Comparison of ENCODE assay signal across 17 cellular contexts in genomic region chr6:74609857-74610256, GRCh38.
"Had no signal": no experiment of that assay in that cellular context is flagged by ENCODE, and none has a peak within 500 bp of the region (broad histone marks: within the 10 kb centered on the region; RNA-seq: fewer than 3 reads in every experiment).

No MANE protein-coding gene starts in this region.

- H3K79me2 ChIP-seq: hepatocyte, parathyroid adenoma had no signal

- H3K36me3 Mint-ChIP-seq: neural progenitor cell; stimulated activated effector memory CD8-positive, alpha-beta T cell treated with anti-CD3 and anti-CD28 coated beads, Interleukin-12 subunit alpha, Interleukin-12 subunit beta, amount 100 ng/mL, for 72 hours; T-cell had no signal

- H3K27ac ChIP-seq: brain microvascular endothelial cell, hepatocyte, neural progenitor cell, parathyroid adenoma, skin epidermis, tibial artery, VCaP had no signal

- H2AFZ ChIP-seq: hepatocyte, neural progenitor cell, parathyroid adenoma had no signal

- H3K4me3 ChIP-seq: hepatocyte, neural progenitor cell, skin epidermis, tibial artery had no signal

- H3K27me3 Mint-ChIP-seq: activated CD4-positive, alpha-beta memory T cell treated with anti-CD3 and anti-CD28 coated beads, Interleukin-2, amount 10 ng/mL, durations not matched to agents 7 days and 5 days; activated CD4-positive, alpha-beta T cell treated with anti-CD3 and anti-CD28 coated beads for 36 hours; T-cell had no signal

- ATAC-seq: activated CD4-positive, alpha-beta T cell treated with anti-CD3 and anti-CD28 coated beads for 36 hours; left ventricle myocardium superior; T-cell had no signal

- H3K9me3 ChIP-seq: tibial artery had no signal

- FAIRE-seq: endometrium had no signal

- H3K4me1 ChIP-seq: parathyroid adenoma had no signal

- H3K36me3 ChIP-seq: brain microvascular endothelial cell, neural progenitor cell, tibial artery had no signal

- H3K4me1 Mint-ChIP-seq: activated CD4-positive, alpha-beta memory T cell treated with anti-CD3 and anti-CD28 coated beads, Interleukin-2, amount 10 ng/mL, durations not matched to agents 7 days and 5 days; activated CD4-positive, alpha-beta T cell treated with anti-CD3 and anti-CD28 coated beads for 36 hours; stimulated activated effector memory CD8-positive, alpha-beta T cell treated with anti-CD3 and anti-CD28 coated beads, Interleukin-12 subunit alpha, Interleukin-12 subunit beta, amount 100 ng/mL, for 72 hours; T-cell had no signal

- DNase-seq: activated CD4-positive, alpha-beta memory T cell treated with anti-CD3 and anti-CD28 coated beads, Interleukin-2, amount 10 ng/mL, durations not matched to agents 7 days and 5 days; activated CD4-positive, alpha-beta T cell treated with anti-CD3 and anti-CD28 coated beads for 36 hours; activated naive CD4-positive, alpha-beta T cell treated with anti-CD3 and anti-CD28 coated beads, Interleukin-2, amount 50 U/mL, for 16 hours; amniotic stem cell; brain microvascular endothelial cell; left ventricle myocardium superior; retina; T-cell; T1000; tibial artery had no signal

- H3K27me3 ChIP-seq: brain microvascular endothelial cell, hepatocyte, neural progenitor cell, tibial artery had no signal

- H3K27ac Mint-ChIP-seq: activated CD4-positive, alpha-beta memory T cell treated with anti-CD3 and anti-CD28 coated beads, Interleukin-2, amount 10 ng/mL, durations not matched to agents 7 days and 5 days; activated CD4-positive, alpha-beta T cell treated with anti-CD3 and anti-CD28 coated beads for 36 hours; neural progenitor cell; stimulated activated effector memory CD8-positive, alpha-beta T cell treated with anti-CD3 and anti-CD28 coated beads, Interleukin-12 subunit alpha, Interleukin-12 subunit beta, amount 100 ng/mL, for 72 hours; T-cell had no signal

- H3K4me2 ChIP-seq: hepatocyte, neural progenitor cell had no signal

- H3K4me3 Mint-ChIP-seq: activated CD4-positive, alpha-beta memory T cell treated with anti-CD3 and anti-CD28 coated beads, Interleukin-2, amount 10 ng/mL, durations not matched to agents 7 days and 5 days; activated CD4-positive, alpha-beta T cell treated with anti-CD3 and anti-CD28 coated beads for 36 hours; neural progenitor cell; stimulated activated effector memory CD8-positive, alpha-beta T cell treated with anti-CD3 and anti-CD28 coated beads, Interleukin-12 subunit alpha, Interleukin-12 subunit beta, amount 100 ng/mL, for 72 hours; T-cell had no signal

- H3K9ac ChIP-seq: neural progenitor cell, parathyroid adenoma had no signal

- H3K9me3 Mint-ChIP-seq: activated CD4-positive, alpha-beta memory T cell treated with anti-CD3 and anti-CD28 coated beads, Interleukin-2, amount 10 ng/mL, durations not matched to agents 7 days and 5 days; neural progenitor cell had no signal
